Comparison of ENCODE assay signal across 33 cellular contexts in genomic region chr5:14834062-14834461, GRCh38.
"Had no signal": no experiment of that assay in that cellular context is flagged by ENCODE, and none has a peak within 500 bp of the region (broad histone marks: within the 10 kb centered on the region; RNA-seq: fewer than 3 reads in every experiment).

No MANE protein-coding gene starts in this region.

- FAIRE-seq: astrocyte, bronchial epithelial cell, endometrium, endothelial cell of umbilical vein had no signal

- H3K9me3 ChIP-seq: esophagus squamous epithelium had no signal

- DNase-seq: activated CD4-positive, alpha-beta memory T cell treated with anti-CD3 and anti-CD28 coated beads, Interleukin-2, amount 10 ng/mL, durations not matched to agents 7 days and 5 days; activated CD4-positive, alpha-beta T cell treated with anti-CD3 and anti-CD28 coated beads for 36 hours; activated CD4-positive, alpha-beta T cell treated with anti-CD3 and anti-CD28 coated beads, Interleukin-2, amount 10 ng/mL, durations not matched to agents 7 days and 5 days; activated CD4-positive, alpha-beta T cell treated with anti-CD3 and anti-CD28 coated beads, Interleukin-2, amount 50 U/mL, for 4 hours; activated CD4-positive, CD25-positive, alpha-beta regulatory T cell; activated CD4-positive, CD25-positive, alpha-beta regulatory T cell treated with anti-CD3 and anti-CD28 coated beads, Interleukin-2, amount 50 U/mL, for 72 hours; activated CD8-positive, alpha-beta memory T cell treated with anti-CD3 and anti-CD28 coated beads, Interleukin-2, amount 50 U/mL, for 48 hours; activated effector memory CD4-positive, alpha-beta T cell treated with Interleukin-2 at 50 U/mL for 16 hours; activated gamma-delta T cell treated with Interleukin-2 at 50 U/mL for 16 hours; activated naive CD4-positive, alpha-beta T cell treated with anti-CD3 and anti-CD28 coated beads, Interleukin-2, amount 50 U/mL, for 16 hours; activated naive CD4-positive, alpha-beta T cell treated with Interleukin-2 at 50 U/mL for 16 hours; activated T-cell treated with anti-CD3 and anti-CD28 coated beads for 4 hours; activated T-cell treated with anti-CD3 and anti-CD28 coated beads, Interleukin-2, amount 50 U/mL, for 24 hours; activated T-cell treated with anti-CD3 and anti-CD28 coated beads, Interleukin-2, amount 50 U/mL, for 72 hours; amniotic stem cell; anterior cingulate cortex; brain microvascular endothelial cell; effector CD8-positive, alpha-beta T cell; esophagus squamous epithelium; foreskin melanocyte; T-helper 1 cell; T-helper 17 cell; T1000 had no signal

- H3K4me3 Mint-ChIP-seq: activated CD4-positive, alpha-beta memory T cell treated with anti-CD3 and anti-CD28 coated beads, Interleukin-2, amount 10 ng/mL, durations not matched to agents 7 days and 5 days; activated CD4-positive, alpha-beta T cell treated with anti-CD3 and anti-CD28 coated beads for 36 hours; activated CD4-positive, alpha-beta T cell treated with anti-CD3 and anti-CD28 coated beads, Interleukin-2, amount 10 ng/mL, durations not matched to agents 7 days and 5 days; activated naive CD8-positive, alpha-beta T cell; activated T-cell treated with anti-CD3 and anti-CD28 coated beads, Interleukin-2, amount 50 U/mL, for 24 hours; activated T-cell treated with anti-CD3 and anti-CD28 coated beads, Interleukin-2, amount 50 U/mL, for 72 hours; central memory CD8-positive, alpha-beta T cell; dendritic cell treated with granulocyte-macrophage colony-stimulating factor and Interleukin-4, amounts not matched to agents 40 ng/mL and 50 ng/mL, for 4 days; T-helper 17 cell; T-helper 2 cell treated with Interferon-gamma antibody and Interleukin-4, amounts not matched to agents 5 μg/mL and 100 μg/mL, for 36 hours had no signal

- H3K27ac Mint-ChIP-seq: activated CD4-positive, alpha-beta memory T cell treated with anti-CD3 and anti-CD28 coated beads, Interleukin-2, amount 10 ng/mL, durations not matched to agents 7 days and 5 days; activated CD4-positive, alpha-beta T cell treated with anti-CD3 and anti-CD28 coated beads for 36 hours; activated CD4-positive, alpha-beta T cell treated with anti-CD3 and anti-CD28 coated beads, Interleukin-2, amount 10 ng/mL, durations not matched to agents 7 days and 5 days; activated naive CD8-positive, alpha-beta T cell; activated T-cell treated with anti-CD3 and anti-CD28 coated beads, Interleukin-2, amount 50 U/mL, for 24 hours; activated T-cell treated with anti-CD3 and anti-CD28 coated beads, Interleukin-2, amount 50 U/mL, for 72 hours; dendritic cell treated with granulocyte-macrophage colony-stimulating factor and Interleukin-4, amounts not matched to agents 40 ng/mL and 50 ng/mL, for 4 days; T-helper 17 cell; T-helper 2 cell treated with Interferon-gamma antibody and Interleukin-4, amounts not matched to agents 5 μg/mL and 100 μg/mL, for 36 hours had no signal

- H3K27me3 ChIP-seq: brain microvascular endothelial cell, esophagus squamous epithelium had no signal

- ATAC-seq: activated CD4-positive, alpha-beta T cell treated with anti-CD3 and anti-CD28 coated beads for 36 hours; activated T-cell treated with anti-CD3 and anti-CD28 coated beads, Interleukin-2, amount 50 U/mL, for 72 hours; T-helper 17 cell had no signal

- H3K4me1 Mint-ChIP-seq: activated CD4-positive, alpha-beta T cell treated with anti-CD3 and anti-CD28 coated beads, Interleukin-2, amount 10 ng/mL, durations not matched to agents 7 days and 5 days had no signal

- H3K4me3 ChIP-seq: coronary artery, esophagus squamous epithelium had no signal

- H3K9me3 Mint-ChIP-seq: activated CD4-positive, alpha-beta memory T cell treated with anti-CD3 and anti-CD28 coated beads, Interleukin-2, amount 10 ng/mL, durations not matched to agents 7 days and 5 days; activated CD4-positive, alpha-beta T cell treated with anti-CD3 and anti-CD28 coated beads, Interleukin-2, amount 10 ng/mL, durations not matched to agents 7 days and 5 days; activated T-cell treated with anti-CD3 and anti-CD28 coated beads, Interleukin-2, amount 50 U/mL, for 24 hours; activated T-cell treated with anti-CD3 and anti-CD28 coated beads, Interleukin-2, amount 50 U/mL, for 72 hours; central memory CD8-positive, alpha-beta T cell; dendritic cell treated with granulocyte-macrophage colony-stimulating factor and Interleukin-4, amounts not matched to agents 40 ng/mL and 50 ng/mL, for 4 days; T-helper 2 cell treated with Interferon-gamma antibody and Interleukin-4, amounts not matched to agents 5 μg/mL and 100 μg/mL, for 36 hours had no signal

- H3K27ac ChIP-seq: brain microvascular endothelial cell, coronary artery, epithelial cell of prostate, esophagus squamous epithelium had no signal

- H3K36me3 ChIP-seq: brain microvascular endothelial cell, esophagus squamous epithelium had no signal
